Comparison of ENCODE assay signal across 2 cellular contexts in the genomic region with DNA sequence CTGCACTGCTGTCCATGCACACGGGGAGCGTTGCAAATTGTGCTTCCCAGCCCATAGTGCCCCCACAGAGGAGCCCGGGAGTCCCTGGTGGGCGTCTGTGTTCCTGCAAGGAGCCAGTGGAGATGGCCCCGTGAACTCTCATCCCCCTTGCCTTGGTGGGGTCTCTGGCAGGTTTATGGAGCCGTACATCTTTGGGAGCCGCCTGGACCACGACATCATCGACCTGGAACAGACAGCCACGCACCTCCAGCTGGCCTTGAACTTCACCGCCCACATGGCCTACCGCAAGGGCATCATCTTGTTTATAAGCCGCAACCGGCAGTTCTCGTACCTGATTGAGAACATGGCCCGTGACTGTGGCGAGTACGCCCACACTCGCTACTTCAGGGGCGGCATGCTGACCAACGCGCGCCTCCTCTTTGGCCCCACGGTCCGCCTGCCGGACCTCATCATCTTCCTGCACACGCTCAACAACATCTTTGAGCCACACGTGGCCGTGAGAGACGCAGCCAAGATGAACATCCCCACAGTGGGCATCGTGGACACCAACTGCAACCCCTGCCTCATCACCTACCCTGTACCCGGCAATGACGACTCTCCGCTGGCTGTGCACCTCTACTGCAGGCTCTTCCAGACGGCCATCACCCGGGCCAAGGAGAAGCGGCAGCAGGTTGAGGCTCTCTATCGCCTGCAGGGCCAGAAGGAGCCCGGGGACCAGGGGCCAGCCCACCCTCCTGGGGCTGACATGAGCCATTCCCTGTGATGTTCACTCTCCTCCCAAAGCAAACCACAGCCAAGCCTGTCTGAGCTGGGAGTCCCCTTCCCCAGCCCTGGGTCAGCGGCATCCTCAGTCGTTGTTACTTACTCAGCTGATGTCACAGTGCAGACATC.
TF ChIP-seq lines count a peak whose summit lies in the region.

No MANE protein-coding gene starts in this region.

TF ChIP-seq in GM23338, 12 proteins besides CTCF, POLR2A, EP300 and RAD21:
- no peak for TF ChIP-seq POLR2AphosphoS5 (IDR thresholded peaks at IDR 0.05; ENCODE audit: low read depth)

TF ChIP-seq in K562, 482 proteins besides CTCF, POLR2A, EP300 and RAD21:
- peak; percentile 63 for TF ChIP-seq RBFOX2 (IDR thresholded peaks at IDR 0.05; ENCODE audit: low read depth, low read length)
- no peak for TF ChIP-seq TEAD4 (IDR thresholded peaks at IDR 0.05; ENCODE audit: low read length)
- TF ChIP-seq TEAD4 (CRISPR knock-in tag; IDR thresholded peaks at IDR 0.05; ENCODE audit: borderline replicate concordance) = 0 out of 2 replicates have a peak, but pooled peaks have one; percentile 17
- TF ChIP-seq CXXC5 (CRISPR knock-in tag; IDR thresholded peaks at IDR 0.05) = no peak
- no peak for TF ChIP-seq JUN (IDR thresholded peaks at IDR 0.05; ENCODE audit: borderline replicate concordance, low read depth, low read length)
- TF ChIP-seq JUN (CRISPR knock-in tag; IDR thresholded peaks at IDR 0.05; ENCODE audit: borderline replicate concordance) = no peak
- no peak for TF ChIP-seq HES1 (IDR thresholded peaks at IDR 0.05; ENCODE audit: low read depth)
- TF ChIP-seq POLR2G (IDR thresholded peaks at IDR 0.05; ENCODE audit: low read depth, low read length) = peak; percentile 48; the same call in 1 of the 2 replicates
- 0 out of 2 replicates have a peak, but pooled peaks have one; percentile 38 for TF ChIP-seq ZNF143 (CRISPR knock-in tag; IDR thresholded peaks at IDR 0.05)
